ENCODE assay signal across 1 cellular context in the genomic region with DNA sequence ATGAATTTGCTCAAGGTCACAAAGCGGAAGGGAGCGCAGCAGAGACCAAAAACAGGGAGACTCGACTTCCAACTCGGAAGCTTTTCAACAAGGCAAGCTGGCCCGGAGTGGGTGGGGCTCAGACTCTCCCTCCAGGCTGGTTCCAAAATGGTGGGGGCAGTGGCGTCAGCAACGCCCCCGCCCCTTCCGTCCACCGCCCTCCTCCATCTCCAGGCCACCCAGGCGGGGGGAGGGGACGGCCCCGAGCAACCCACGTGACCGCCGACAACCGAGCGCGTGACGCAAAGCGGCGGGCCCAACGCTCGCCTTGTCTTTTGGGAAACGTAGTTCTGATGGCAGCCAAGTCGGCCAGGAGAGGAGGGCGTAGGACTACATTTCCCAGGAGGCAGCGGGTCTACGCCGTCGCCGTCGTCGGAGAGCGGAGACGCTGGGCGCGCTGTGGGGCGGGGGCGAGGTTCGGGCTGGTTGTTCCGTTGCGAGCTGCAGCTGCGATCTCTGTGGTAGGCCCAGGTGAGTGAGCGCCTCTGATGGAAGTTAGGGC.
TF ChIP-seq lines count a peak whose summit lies in the region.

A gene with protein sequence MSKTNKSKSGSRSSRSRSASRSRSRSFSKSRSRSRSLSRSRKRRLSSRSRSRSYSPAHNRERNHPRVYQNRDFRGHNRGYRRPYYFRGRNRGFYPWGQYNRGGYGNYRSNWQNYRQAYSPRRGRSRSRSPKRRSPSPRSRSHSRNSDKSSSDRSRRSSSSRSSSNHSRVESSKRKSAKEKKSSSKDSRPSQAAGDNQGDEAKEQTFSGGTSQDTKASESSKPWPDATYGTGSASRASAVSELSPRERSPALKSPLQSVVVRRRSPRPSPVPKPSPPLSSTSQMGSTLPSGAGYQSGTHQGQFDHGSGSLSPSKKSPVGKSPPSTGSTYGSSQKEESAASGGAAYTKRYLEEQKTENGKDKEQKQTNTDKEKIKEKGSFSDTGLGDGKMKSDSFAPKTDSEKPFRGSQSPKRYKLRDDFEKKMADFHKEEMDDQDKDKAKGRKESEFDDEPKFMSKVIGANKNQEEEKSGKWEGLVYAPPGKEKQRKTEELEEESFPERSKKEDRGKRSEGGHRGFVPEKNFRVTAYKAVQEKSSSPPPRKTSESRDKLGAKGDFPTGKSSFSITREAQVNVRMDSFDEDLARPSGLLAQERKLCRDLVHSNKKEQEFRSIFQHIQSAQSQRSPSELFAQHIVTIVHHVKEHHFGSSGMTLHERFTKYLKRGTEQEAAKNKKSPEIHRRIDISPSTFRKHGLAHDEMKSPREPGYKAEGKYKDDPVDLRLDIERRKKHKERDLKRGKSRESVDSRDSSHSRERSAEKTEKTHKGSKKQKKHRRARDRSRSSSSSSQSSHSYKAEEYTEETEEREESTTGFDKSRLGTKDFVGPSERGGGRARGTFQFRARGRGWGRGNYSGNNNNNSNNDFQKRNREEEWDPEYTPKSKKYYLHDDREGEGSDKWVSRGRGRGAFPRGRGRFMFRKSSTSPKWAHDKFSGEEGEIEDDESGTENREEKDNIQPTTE (plus strand): TSS at position 448 of the 541 bp plus-strand sequence. CDS start 58,121 bp downstream, outside the sequence.

TF ChIP-seq in K562, 482 proteins besides CTCF, POLR2A, EP300 and RAD21 (continued from another document):
- TF ChIP-seq, protein P1, sequence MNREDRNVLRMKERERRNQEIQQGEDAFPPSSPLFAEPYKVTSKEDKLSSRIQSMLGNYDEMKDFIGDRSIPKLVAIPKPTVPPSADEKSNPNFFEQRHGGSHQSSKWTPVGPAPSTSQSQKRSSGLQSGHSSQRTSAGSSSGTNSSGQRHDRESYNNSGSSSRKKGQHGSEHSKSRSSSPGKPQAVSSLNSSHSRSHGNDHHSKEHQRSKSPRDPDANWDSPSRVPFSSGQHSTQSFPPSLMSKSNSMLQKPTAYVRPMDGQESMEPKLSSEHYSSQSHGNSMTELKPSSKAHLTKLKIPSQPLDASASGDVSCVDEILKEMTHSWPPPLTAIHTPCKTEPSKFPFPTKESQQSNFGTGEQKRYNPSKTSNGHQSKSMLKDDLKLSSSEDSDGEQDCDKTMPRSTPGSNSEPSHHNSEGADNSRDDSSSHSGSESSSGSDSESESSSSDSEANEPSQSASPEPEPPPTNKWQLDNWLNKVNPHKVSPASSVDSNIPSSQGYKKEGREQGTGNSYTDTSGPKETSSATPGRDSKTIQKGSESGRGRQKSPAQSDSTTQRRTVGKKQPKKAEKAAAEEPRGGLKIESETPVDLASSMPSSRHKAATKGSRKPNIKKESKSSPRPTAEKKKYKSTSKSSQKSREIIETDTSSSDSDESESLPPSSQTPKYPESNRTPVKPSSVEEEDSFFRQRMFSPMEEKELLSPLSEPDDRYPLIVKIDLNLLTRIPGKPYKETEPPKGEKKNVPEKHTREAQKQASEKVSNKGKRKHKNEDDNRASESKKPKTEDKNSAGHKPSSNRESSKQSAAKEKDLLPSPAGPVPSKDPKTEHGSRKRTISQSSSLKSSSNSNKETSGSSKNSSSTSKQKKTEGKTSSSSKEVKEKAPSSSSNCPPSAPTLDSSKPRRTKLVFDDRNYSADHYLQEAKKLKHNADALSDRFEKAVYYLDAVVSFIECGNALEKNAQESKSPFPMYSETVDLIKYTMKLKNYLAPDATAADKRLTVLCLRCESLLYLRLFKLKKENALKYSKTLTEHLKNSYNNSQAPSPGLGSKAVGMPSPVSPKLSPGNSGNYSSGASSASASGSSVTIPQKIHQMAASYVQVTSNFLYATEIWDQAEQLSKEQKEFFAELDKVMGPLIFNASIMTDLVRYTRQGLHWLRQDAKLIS (CRISPR knock-in tag; IDR thresholded peaks at IDR 0.05): peak; percentile 90
- TF ChIP-seq E2F3 (CRISPR knock-in tag; IDR thresholded peaks at IDR 0.05) (no peak), RHOXF2B (CRISPR knock-in tag; conservative IDR thresholded peaks at IDR 0.05) (0 out of 2 replicates have a peak, but pooled peaks have one; percentile 33), ZKSCAN3 (CRISPR knock-in tag; IDR thresholded peaks at IDR 0.05) (no peak), MYNN (IDR thresholded peaks at IDR 0.05) (peak; percentile 38; the same call in 1 of the 2 replicates), MYNN (CRISPR knock-in tag; IDR thresholded peaks at IDR 0.05) (no peak), NFIX (CRISPR knock-in tag; IDR thresholded peaks at IDR 0.05; ENCODE audit: low read depth) (no peak), HNRNPLL (IDR thresholded peaks at IDR 0.05; ENCODE audit: low read depth, low read length, poor library complexity, severe bottlenecking) (peak; percentile 95), NELFE (IDR thresholded peaks at IDR 0.05; ENCODE audit: insufficient read depth, insufficient read length) (no peak), DIDO1 (tag; IDR thresholded peaks at IDR 0.05; ENCODE audit: low read depth) (no peak), FOXA1 (IDR thresholded peaks at IDR 0.05; ENCODE audit: borderline replicate concordance) (no peak), XRCC3 (IDR thresholded peaks at IDR 0.05) (no peak), MIER1 (IDR thresholded peaks at IDR 0.05; ENCODE audit: low read depth) (no peak), ZNF41 (CRISPR knock-in tag; conservative IDR thresholded peaks at IDR 0.05) (no peak), ZNF253 (CRISPR knock-in tag; conservative IDR thresholded peaks at IDR 0.05) (no peak), ADNP (tag; IDR thresholded peaks at IDR 0.05) (no peak), MBD2 (IDR thresholded peaks at IDR 0.05; ENCODE audit: borderline replicate concordance, low read depth) (peak; percentile 94), ZBTB7A (IDR thresholded peaks at IDR 0.05; ENCODE audit: borderline replicate concordance, control insufficient read depth, low read depth, low read length) (0 out of 2 replicates have a peak, but pooled peaks have one; percentile 12), MTF1 (CRISPR knock-in tag; IDR thresholded peaks at IDR 0.05; ENCODE audit: borderline replicate concordance) (no peak), CEBPG (CRISPR knock-in tag; IDR thresholded peaks at IDR 0.05) (peak; percentile 75), CEBPG (tag; conservative IDR thresholded peaks at IDR 0.05 in 1 of 2, IDR thresholded peaks at IDR 0.05 in 1 of 2) (no peak), CBFA2T3 (IDR thresholded peaks at IDR 0.05) (no peak), KHSRP (IDR thresholded peaks at IDR 0.05) (0 out of 2 replicates have a peak, but pooled peaks have one; percentile 11), BDP1 (IDR thresholded peaks at IDR 0.05; ENCODE audit: insufficient read depth, insufficient read length) (no peak)
- TF ChIP-seq, protein P2, sequence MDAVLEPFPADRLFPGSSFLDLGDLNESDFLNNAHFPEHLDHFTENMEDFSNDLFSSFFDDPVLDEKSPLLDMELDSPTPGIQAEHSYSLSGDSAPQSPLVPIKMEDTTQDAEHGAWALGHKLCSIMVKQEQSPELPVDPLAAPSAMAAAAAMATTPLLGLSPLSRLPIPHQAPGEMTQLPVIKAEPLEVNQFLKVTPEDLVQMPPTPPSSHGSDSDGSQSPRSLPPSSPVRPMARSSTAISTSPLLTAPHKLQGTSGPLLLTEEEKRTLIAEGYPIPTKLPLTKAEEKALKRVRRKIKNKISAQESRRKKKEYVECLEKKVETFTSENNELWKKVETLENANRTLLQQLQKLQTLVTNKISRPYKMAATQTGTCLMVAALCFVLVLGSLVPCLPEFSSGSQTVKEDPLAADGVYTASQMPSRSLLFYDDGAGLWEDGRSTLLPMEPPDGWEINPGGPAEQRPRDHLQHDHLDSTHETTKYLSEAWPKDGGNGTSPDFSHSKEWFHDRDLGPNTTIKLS (IDR thresholded peaks at IDR 0.05; ENCODE audit: borderline replicate concordance, low read depth): peak; percentile 96
- TF ChIP-seq, protein P3, sequence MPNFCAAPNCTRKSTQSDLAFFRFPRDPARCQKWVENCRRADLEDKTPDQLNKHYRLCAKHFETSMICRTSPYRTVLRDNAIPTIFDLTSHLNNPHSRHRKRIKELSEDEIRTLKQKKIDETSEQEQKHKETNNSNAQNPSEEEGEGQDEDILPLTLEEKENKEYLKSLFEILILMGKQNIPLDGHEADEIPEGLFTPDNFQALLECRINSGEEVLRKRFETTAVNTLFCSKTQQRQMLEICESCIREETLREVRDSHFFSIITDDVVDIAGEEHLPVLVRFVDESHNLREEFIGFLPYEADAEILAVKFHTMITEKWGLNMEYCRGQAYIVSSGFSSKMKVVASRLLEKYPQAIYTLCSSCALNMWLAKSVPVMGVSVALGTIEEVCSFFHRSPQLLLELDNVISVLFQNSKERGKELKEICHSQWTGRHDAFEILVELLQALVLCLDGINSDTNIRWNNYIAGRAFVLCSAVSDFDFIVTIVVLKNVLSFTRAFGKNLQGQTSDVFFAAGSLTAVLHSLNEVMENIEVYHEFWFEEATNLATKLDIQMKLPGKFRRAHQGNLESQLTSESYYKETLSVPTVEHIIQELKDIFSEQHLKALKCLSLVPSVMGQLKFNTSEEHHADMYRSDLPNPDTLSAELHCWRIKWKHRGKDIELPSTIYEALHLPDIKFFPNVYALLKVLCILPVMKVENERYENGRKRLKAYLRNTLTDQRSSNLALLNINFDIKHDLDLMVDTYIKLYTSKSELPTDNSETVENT (CRISPR knock-in tag; IDR thresholded peaks at IDR 0.05): peak; percentile 72
- TF ChIP-seq, protein P4, sequence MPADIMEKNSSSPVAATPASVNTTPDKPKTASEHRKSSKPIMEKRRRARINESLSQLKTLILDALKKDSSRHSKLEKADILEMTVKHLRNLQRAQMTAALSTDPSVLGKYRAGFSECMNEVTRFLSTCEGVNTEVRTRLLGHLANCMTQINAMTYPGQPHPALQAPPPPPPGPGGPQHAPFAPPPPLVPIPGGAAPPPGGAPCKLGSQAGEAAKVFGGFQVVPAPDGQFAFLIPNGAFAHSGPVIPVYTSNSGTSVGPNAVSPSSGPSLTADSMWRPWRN (IDR thresholded peaks at IDR 0.05; ENCODE audit: low read depth): no peak; the same call in 1 of the 2 replicates
- TF ChIP-seq, protein P5, sequence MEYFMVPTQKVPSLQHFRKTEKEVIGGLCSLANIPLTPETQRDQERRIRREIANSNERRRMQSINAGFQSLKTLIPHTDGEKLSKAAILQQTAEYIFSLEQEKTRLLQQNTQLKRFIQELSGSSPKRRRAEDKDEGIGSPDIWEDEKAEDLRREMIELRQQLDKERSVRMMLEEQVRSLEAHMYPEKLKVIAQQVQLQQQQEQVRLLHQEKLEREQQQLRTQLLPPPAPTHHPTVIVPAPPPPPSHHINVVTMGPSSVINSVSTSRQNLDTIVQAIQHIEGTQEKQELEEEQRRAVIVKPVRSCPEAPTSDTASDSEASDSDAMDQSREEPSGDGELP (CRISPR knock-in tag; IDR thresholded peaks at IDR 0.05; ENCODE audit: borderline replicate concordance): peak; percentile 97
- TF ChIP-seq, protein P6, sequence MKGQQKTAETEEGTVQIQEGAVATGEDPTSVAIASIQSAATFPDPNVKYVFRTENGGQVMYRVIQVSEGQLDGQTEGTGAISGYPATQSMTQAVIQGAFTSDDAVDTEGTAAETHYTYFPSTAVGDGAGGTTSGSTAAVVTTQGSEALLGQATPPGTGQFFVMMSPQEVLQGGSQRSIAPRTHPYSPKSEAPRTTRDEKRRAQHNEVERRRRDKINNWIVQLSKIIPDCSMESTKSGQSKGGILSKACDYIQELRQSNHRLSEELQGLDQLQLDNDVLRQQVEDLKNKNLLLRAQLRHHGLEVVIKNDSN (CRISPR knock-in tag; IDR thresholded peaks at IDR 0.05): peak; percentile 100
- TF ChIP-seq, protein P7, sequence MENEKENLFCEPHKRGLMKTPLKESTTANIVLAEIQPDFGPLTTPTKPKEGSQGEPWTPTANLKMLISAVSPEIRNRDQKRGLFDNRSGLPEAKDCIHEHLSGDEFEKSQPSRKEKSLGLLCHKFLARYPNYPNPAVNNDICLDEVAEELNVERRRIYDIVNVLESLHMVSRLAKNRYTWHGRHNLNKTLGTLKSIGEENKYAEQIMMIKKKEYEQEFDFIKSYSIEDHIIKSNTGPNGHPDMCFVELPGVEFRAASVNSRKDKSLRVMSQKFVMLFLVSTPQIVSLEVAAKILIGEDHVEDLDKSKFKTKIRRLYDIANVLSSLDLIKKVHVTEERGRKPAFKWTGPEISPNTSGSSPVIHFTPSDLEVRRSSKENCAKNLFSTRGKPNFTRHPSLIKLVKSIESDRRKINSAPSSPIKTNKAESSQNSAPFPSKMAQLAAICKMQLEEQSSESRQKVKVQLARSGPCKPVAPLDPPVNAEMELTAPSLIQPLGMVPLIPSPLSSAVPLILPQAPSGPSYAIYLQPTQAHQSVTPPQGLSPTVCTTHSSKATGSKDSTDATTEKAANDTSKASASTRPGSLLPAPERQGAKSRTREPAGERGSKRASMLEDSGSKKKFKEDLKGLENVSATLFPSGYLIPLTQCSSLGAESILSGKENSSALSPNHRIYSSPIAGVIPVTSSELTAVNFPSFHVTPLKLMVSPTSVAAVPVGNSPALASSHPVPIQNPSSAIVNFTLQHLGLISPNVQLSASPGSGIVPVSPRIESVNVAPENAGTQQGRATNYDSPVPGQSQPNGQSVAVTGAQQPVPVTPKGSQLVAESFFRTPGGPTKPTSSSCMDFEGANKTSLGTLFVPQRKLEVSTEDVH (IDR thresholded peaks at IDR 0.05; ENCODE audit: low read depth, partially characterized antibody): peak; percentile 37
- TF ChIP-seq, protein P8, sequence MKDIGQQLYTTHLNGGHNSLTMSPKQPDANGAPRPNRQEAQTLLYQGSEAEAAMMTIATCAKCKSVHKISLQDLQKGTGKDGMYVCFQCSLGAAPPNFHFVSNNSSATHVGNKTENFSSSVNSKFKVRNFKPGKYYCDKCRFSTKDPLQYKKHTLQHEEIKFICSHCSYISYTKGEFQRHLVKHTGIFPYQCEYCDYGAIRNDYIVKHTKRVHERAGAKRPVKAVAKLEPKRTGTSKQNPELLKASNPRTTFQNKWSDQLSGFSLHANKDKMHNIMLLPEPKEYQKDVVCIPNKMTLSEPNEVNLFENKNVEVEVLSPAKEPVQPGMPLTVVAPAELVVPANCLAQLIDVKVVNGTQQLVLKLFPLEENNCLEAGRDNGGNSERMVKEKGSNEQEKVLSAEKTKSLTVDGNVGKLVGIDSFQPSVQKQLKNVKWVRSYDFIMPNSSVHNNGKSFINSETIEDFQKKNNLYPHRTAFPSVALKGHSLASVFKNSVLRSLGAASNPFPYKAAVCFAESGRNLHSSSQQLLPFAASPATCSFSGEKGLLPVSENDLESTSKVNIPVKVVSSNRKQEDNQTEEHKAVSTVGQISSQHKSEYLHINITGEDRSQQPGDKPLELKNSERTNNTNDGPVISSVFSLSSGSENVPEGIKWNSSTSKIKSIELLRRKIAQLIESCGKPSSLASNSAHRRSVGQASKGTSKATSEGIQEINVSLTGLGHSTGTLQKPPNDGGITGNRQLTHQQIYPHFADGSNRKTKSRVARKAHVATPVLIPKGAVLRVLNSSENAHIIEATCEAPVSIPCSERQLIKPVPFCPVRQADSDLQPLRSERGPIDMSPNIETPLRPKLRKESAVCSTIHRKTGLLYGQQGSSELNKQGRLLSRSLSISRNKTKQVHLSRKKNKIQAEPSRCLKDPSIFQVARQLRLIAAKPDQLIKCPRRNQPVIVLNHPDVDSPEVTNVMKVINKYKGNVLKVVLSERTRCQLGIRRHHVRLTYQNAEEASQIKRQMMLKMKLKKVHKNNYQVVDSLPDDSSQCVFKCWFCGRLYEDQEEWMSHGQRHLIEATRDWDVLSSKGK (CRISPR knock-in tag; IDR thresholded peaks at IDR 0.05): no peak
TF ChIP-seq in K562: peak in this region for 147.
